In genomic region chr2:37566517-37566961, GRCh38 we compare ENCODE assay signal across 11 cellular contexts.
DNase-seq lines count a peak whose midpoint lies in the region; ATAC-seq and TF ChIP-seq lines count a peak whose summit lies in the region.
"Had no signal": no experiment of that assay in that cellular context is flagged by ENCODE, and none has a peak within 500 bp of the region (broad histone marks: within the 10 kb centered on the region; RNA-seq: fewer than 3 reads in every experiment).

No MANE protein-coding gene starts in this region.

- no peak overlapping the region for H3K4me3 ChIP-seq in fibroblast of pulmonary artery (replicated peaks; ENCODE audit: low read depth, low read length)

- no peaks in the 10 kb centered on the region for H3K36me3 Mint-ChIP-seq in HFFc6 (ENCODE audit: low read depth)
- no peaks in the 10 kb centered on the region for H3K36me3 Mint-ChIP-seq in WTC11

- H3K4me3 Mint-ChIP-seq in HFFc6 (peak overlapping the region; percentile 61), WTC11 (no peak overlapping the region)
- H3K4me3 Mint-ChIP-seq: H9 had no signal

- H3K9me3 Mint-ChIP-seq in HFFc6 = no peaks in the 10 kb centered on the region
- H3K9me3 Mint-ChIP-seq in WTC11 = peaks cover 10% of the 10 kb centered on the region
- H3K9me3 Mint-ChIP-seq: H9 had no signal

- POLR2A ChIA-PET in WTC11 (lab: Charles Lee) = no interaction called here

- H3K4me1 Mint-ChIP-seq in HFFc6 (ENCODE audit: low read depth) (peaks cover 91% of the 10 kb centered on the region), WTC11 (peaks cover 13% of the 10 kb centered on the region)

- CTCF ChIA-PET in WTC11 (lab: Charles Lee) = no interaction called here

- H3K27ac Mint-ChIP-seq in HFFc6 (peak overlapping the region; percentile 90), WTC11 (no peak overlapping the region; the same call in 1 of the 2 replicates)
- H3K27ac Mint-ChIP-seq: H9 had no signal

- ATAC-seq in WTC11 (no peak), GM21381 (IDR thresholded peaks at IDR 0.05; ENCODE audit: unreplicated experiment) (no peak)

- H3K27me3 Mint-ChIP-seq in HFFc6 (ENCODE audit: insufficient read depth) (no peaks in the 10 kb centered on the region), WTC11 (ENCODE audit: low read depth) (no peaks in the 10 kb centered on the region)

- TF ChIP-seq CTCF in HFFc6 (IDR thresholded peaks at IDR 0.05) = no peak
- TF ChIP-seq CTCF in WTC11 (IDR thresholded peaks at IDR 0.05) = no peak
- no peak for TF ChIP-seq CTCF in fibroblast of pulmonary artery (IDR thresholded peaks at IDR 0.05; ENCODE audit: low read length, missing control alignments)

- DNase-seq in HFFc6 (peak; percentile 87), WTC11 (ENCODE audit: low spot score) (no peak), fibroblast of pulmonary artery (ENCODE audit: low read depth) (peak; percentile 49), smooth muscle cell of the brain vasculature (ENCODE audit: low read depth, low spot score) (peak; percentile 67), NOMO-1 treated with dmso at 0.1 percent for 144 hours (lab: John Stamatoyannopoulos, UW; ENCODE audit: unreplicated experiment) (no peak)
- DNase-seq in activated naive CD4-positive, alpha-beta T cell treated with anti-CD3 and anti-CD28 coated beads, Interleukin-2, amount 50 U/mL, for 16 hours = no peak
- DNase-seq: H9, NCI-H1417, NCI-H510A treated with DMSO at 0.1 percent for 48 hours, substantia nigra had no signal

TF ChIP-seq in WTC11, 78 proteins besides CTCF, POLR2A, EP300 and RAD21:
- TF ChIP-seq ZNF317 (CRISPR knock-in tag; IDR thresholded peaks at IDR 0.05; ENCODE audit: borderline replicate concordance, low read depth) (peak; percentile 71; the same call in 1 of the 2 replicates), ZNF396 (CRISPR knock-in tag; IDR thresholded peaks at IDR 0.05; ENCODE audit: borderline replicate concordance) (no peak)

Comparison
In these comparisons a context has a peak if more than half of its experiments do, and no peak if none do; other contexts are left out.
1. DNase-seq: peak in HFFc6 (single experiment), fibroblast of pulmonary artery (single experiment) and smooth muscle cell of the brain vasculature (single experiment); none in WTC11 (single experiment), NOMO-1 treated with dmso at 0.1 percent for 144 hours (single experiment) and activated naive CD4-positive, alpha-beta T cell treated with anti-CD3 and anti-CD28 coated beads, Interleukin-2, amount 50 U/mL, for 16 hours (single experiment).